Comparison of ENCODE assay signal across 17 cellular contexts in genomic region chr4:182518421-182518820, GRCh38.
"Had no signal": no experiment of that assay in that cellular context is flagged by ENCODE, and none has a peak within 500 bp of the region (broad histone marks: within the 10 kb centered on the region; RNA-seq: fewer than 3 reads in every experiment).

No MANE protein-coding gene starts in this region.

- ATAC-seq: foreskin keratinocyte, natural killer cell had no signal

- H3K27ac Mint-ChIP-seq: endodermal cell, natural killer cell had no signal

- H3K9me3 Mint-ChIP-seq: natural killer cell had no signal

- H3K4me3 ChIP-seq: coronary artery, hepatocyte, sigmoid colon, skin epidermis, stomach had no signal

- H3K4me1 Mint-ChIP-seq: natural killer cell, neural crest cell had no signal

- DNase-seq: effector CD4-positive, alpha-beta T cell; endodermal cell; erythroblast; head of caudate nucleus; mammary epithelial cell; natural killer cell; posterior cingulate gyrus; sigmoid colon; stimulated activated CD4-positive, alpha-beta T cell treated with anti-CD3 and anti-CD28 coated beads, Interleukin-2, amount 100 ng/mL, for 24 hours; stimulated activated naive CD4-positive, alpha-beta T cell; stomach; trophoblast cell had no signal

- H3K4me3 Mint-ChIP-seq: endodermal cell, natural killer cell, neural crest cell had no signal

- H3K36me3 Mint-ChIP-seq: natural killer cell had no signal

- H3K27ac ChIP-seq: coronary artery, foreskin keratinocyte, hepatocyte, sigmoid colon, skin epidermis, stomach had no signal
